Comparison of ENCODE assay signal across 24 cellular contexts in the genomic region with DNA sequence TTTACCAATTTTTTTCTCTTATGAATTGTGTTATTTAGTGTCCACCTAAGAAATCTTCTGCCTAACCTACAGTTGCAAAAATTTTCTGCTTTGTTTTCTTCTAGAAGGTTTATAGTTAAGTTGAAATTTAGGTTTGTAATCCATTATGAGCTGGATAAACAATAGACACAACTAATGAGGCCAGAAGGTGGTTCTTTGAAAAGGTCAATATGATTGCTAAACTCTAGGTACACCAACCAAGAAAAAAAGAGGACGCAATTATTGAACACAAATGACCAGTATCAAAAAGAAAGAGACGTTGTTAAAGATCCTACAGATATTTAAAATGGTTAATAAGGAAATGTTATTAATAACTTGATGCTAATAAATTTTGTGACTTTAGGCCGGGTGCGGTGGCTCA. TPM values are rescaled to one million over a fixed set of nuclear protein-coding genes. Genes with fewer than 3 reads are reported as not detected.
DNase-seq lines count a peak whose midpoint lies in the region; ATAC-seq and TF ChIP-seq lines count a peak whose summit lies in the region.
"Had no signal": no experiment of that assay in that cellular context is flagged by ENCODE, and none has a peak within 500 bp of the region (broad histone marks: within the 10 kb centered on the region; RNA-seq: fewer than 3 reads in every experiment).

No MANE protein-coding gene starts in this region.

- DNase-seq in activated T-cell treated with anti-CD3 and anti-CD28 coated beads, Interleukin-2, amount 50 U/mL, for 72 hours, result no peak
- DNase-seq in activated T-cell treated with anti-CD3 and anti-CD28 coated beads for 4 hours (no peak), chondrocyte (ENCODE audit: low spot score) (no peak), nephron progenitor cell (no peak)
- no peak for DNase-seq in activated naive CD8-positive, alpha-beta T cell treated with anti-CD3 and anti-CD28 coated beads for 36 hours
- no peak for DNase-seq in activated naive CD8-positive, alpha-beta T cell treated with anti-CD3 and anti-CD28 coated beads, Interleukin-2, amount 50 U/mL, for 24 hours
- DNase-seq: AML-193; CD4-positive, alpha-beta T cell; CD8-positive, alpha-beta T cell; COR-L47; DMS 273 treated with DMSO at 0.1 percent for 48 hours; DMS153; DMS53; DMS79; DND-41; GDM1 had no signal

- no peaks in the 10 kb centered on the region for H3K27me3 Mint-ChIP-seq in activated T-cell treated with anti-CD3 and anti-CD28 coated beads, Interleukin-2, amount 50 U/mL, for 72 hours (ENCODE audit: low read depth)
- H3K27me3 Mint-ChIP-seq in activated naive CD8-positive, alpha-beta T cell treated with anti-CD3 and anti-CD28 coated beads for 36 hours, result no peaks in the 10 kb centered on the region
- no peaks in the 10 kb centered on the region for H3K27me3 Mint-ChIP-seq in activated naive CD8-positive, alpha-beta T cell treated with anti-CD3 and anti-CD28 coated beads, Interleukin-2, amount 50 U/mL, for 24 hours
- H3K27me3 Mint-ChIP-seq in chondrocyte (ENCODE audit: low read depth), result no peaks in the 10 kb centered on the region
- H3K27me3 Mint-ChIP-seq in nephron progenitor cell (ENCODE audit: low read depth, poor library complexity), result no peaks in the 10 kb centered on the region
- H3K27me3 Mint-ChIP-seq: B cell; CD4-positive, alpha-beta T cell had no signal

- ATAC-seq in activated T-cell treated with anti-CD3 and anti-CD28 coated beads, Interleukin-2, amount 50 U/mL, for 72 hours (replicated peaks in 1 of 2), result no peak
- ATAC-seq in activated naive CD8-positive, alpha-beta T cell treated with anti-CD3 and anti-CD28 coated beads, Interleukin-2, amount 50 U/mL, for 24 hours, result no peak
- no peak for ATAC-seq in HG02610 (IDR thresholded peaks at IDR 0.05; ENCODE audit: unreplicated experiment)
- ATAC-seq in GM21825 (IDR thresholded peaks at IDR 0.05; ENCODE audit: unreplicated experiment), result no peak
- ATAC-seq: A549; CD8-positive, alpha-beta T cell; GM12878 had no signal

- H3K9me3 Mint-ChIP-seq in activated T-cell treated with anti-CD3 and anti-CD28 coated beads, Interleukin-2, amount 50 U/mL, for 72 hours, result no peaks in the 10 kb centered on the region
- H3K9me3 Mint-ChIP-seq in activated naive CD8-positive, alpha-beta T cell treated with anti-CD3 and anti-CD28 coated beads for 36 hours, result no peaks in the 10 kb centered on the region
- no peaks in the 10 kb centered on the region for H3K9me3 Mint-ChIP-seq in activated naive CD8-positive, alpha-beta T cell treated with anti-CD3 and anti-CD28 coated beads, Interleukin-2, amount 50 U/mL, for 24 hours
- no peaks in the 10 kb centered on the region for H3K9me3 Mint-ChIP-seq in chondrocyte (ENCODE audit: low read depth)
- H3K9me3 Mint-ChIP-seq in nephron progenitor cell, result no peaks in the 10 kb centered on the region
- H3K9me3 Mint-ChIP-seq: CD4-positive, alpha-beta T cell; CD8-positive, alpha-beta T cell had no signal

- H3K4me1 Mint-ChIP-seq in activated T-cell treated with anti-CD3 and anti-CD28 coated beads, Interleukin-2, amount 50 U/mL, for 72 hours (ENCODE audit: low read depth), result peaks cover 1% of the 10 kb centered on the region
- peaks cover 4% of the 10 kb centered on the region for H3K4me1 Mint-ChIP-seq in activated naive CD8-positive, alpha-beta T cell treated with anti-CD3 and anti-CD28 coated beads for 36 hours
- H3K4me1 Mint-ChIP-seq in activated naive CD8-positive, alpha-beta T cell treated with anti-CD3 and anti-CD28 coated beads, Interleukin-2, amount 50 U/mL, for 24 hours, result no peaks in the 10 kb centered on the region
- H3K4me1 Mint-ChIP-seq in chondrocyte (ENCODE audit: low read depth) (peaks cover 3% of the 10 kb centered on the region), nephron progenitor cell (no peaks in the 10 kb centered on the region)
- H3K4me1 Mint-ChIP-seq: B cell had no signal

- TF ChIP-seq CTCF in chondrocyte (IDR thresholded peaks at IDR 0.05), result no peak
- no peak for TF ChIP-seq CTCF in nephron progenitor cell (IDR thresholded peaks at IDR 0.05)

- H3K27ac Mint-ChIP-seq in activated T-cell treated with anti-CD3 and anti-CD28 coated beads, Interleukin-2, amount 50 U/mL, for 72 hours, result peak overlapping the region; percentile 44
- H3K27ac Mint-ChIP-seq in activated naive CD8-positive, alpha-beta T cell treated with anti-CD3 and anti-CD28 coated beads for 36 hours, result peak overlapping the region; percentile 17
- no peak overlapping the region for H3K27ac Mint-ChIP-seq in activated naive CD8-positive, alpha-beta T cell treated with anti-CD3 and anti-CD28 coated beads, Interleukin-2, amount 50 U/mL, for 24 hours
- peak overlapping the region; percentile 45 for H3K27ac Mint-ChIP-seq in chondrocyte (ENCODE audit: unreplicated experiment)
- peak overlapping the region; percentile 3 for H3K27ac Mint-ChIP-seq in nephron progenitor cell
- H3K27ac Mint-ChIP-seq: B cell; CD4-positive, alpha-beta T cell; CD8-positive, alpha-beta T cell had no signal

- peaks cover 9 to 33% of the 10 kb centered on the region in 2 donors for H3K36me3 Mint-ChIP-seq in activated T-cell treated with anti-CD3 and anti-CD28 coated beads, Interleukin-2, amount 50 U/mL, for 72 hours (ENCODE audit: insufficient read depth in 2 of 2)
- H3K36me3 Mint-ChIP-seq in activated naive CD8-positive, alpha-beta T cell treated with anti-CD3 and anti-CD28 coated beads for 36 hours, result peaks cover 26% of the 10 kb centered on the region
- peaks cover 59% of the 10 kb centered on the region for H3K36me3 Mint-ChIP-seq in activated naive CD8-positive, alpha-beta T cell treated with anti-CD3 and anti-CD28 coated beads, Interleukin-2, amount 50 U/mL, for 24 hours (ENCODE audit: low read depth)
- H3K36me3 Mint-ChIP-seq in chondrocyte (ENCODE audit: low read depth) (peaks cover 32% of the 10 kb centered on the region), nephron progenitor cell (ENCODE audit: low read depth) (peaks cover 64% of the 10 kb centered on the region)

- H3K4me3 Mint-ChIP-seq in activated T-cell treated with anti-CD3 and anti-CD28 coated beads, Interleukin-2, amount 50 U/mL, for 72 hours, result no peak overlapping the region
- H3K4me3 Mint-ChIP-seq in activated naive CD8-positive, alpha-beta T cell treated with anti-CD3 and anti-CD28 coated beads for 36 hours, result no peak overlapping the region
- H3K4me3 Mint-ChIP-seq in activated naive CD8-positive, alpha-beta T cell treated with anti-CD3 and anti-CD28 coated beads, Interleukin-2, amount 50 U/mL, for 24 hours, result no peak overlapping the region
- H3K4me3 Mint-ChIP-seq in chondrocyte (ENCODE audit: unreplicated experiment) (no peak overlapping the region), nephron progenitor cell (no peak overlapping the region)
- H3K4me3 Mint-ChIP-seq: B cell; CD4-positive, alpha-beta T cell; CD8-positive, alpha-beta T cell had no signal

RNA-seq across cellular contexts. Expression of gene CHRNA10, which starts 16.2 kb away (rescaled TPM):
- 1 to 10 TPM; 1.9 to 2.8 TPM for total RNA-seq in activated T-cell treated with anti-CD3 and anti-CD28 coated beads, Interleukin-2, amount 50 U/mL, for 72 hours
- total RNA-seq in activated naive CD8-positive, alpha-beta T cell treated with anti-CD3 and anti-CD28 coated beads for 36 hours, result 1 to 10 TPM; 1.0 to 1.5 TPM
- 0.75 to 1.2 TPM (median 0.79 TPM) in 3 replicates for total RNA-seq in chondrocyte

RNA-seq across cellular contexts. Expression of gene ART1, which starts 42.5 kb away (rescaled TPM):
- not detected for total RNA-seq in activated T-cell treated with anti-CD3 and anti-CD28 coated beads, Interleukin-2, amount 50 U/mL, for 72 hours
- not detected for total RNA-seq in activated naive CD8-positive, alpha-beta T cell treated with anti-CD3 and anti-CD28 coated beads for 36 hours
- total RNA-seq in chondrocyte, result not detected in 3 replicates
- total RNA-seq: A172; B cell; CD4-positive, alpha-beta T cell; CD8-positive, alpha-beta T cell; Daoy; G401; GM12878 had no signal

RNA-seq across cellular contexts. Expression of gene ART5, which starts 45.6 kb away (rescaled TPM):
- total RNA-seq in activated T-cell treated with anti-CD3 and anti-CD28 coated beads, Interleukin-2, amount 50 U/mL, for 72 hours, result not detected
- total RNA-seq in activated naive CD8-positive, alpha-beta T cell treated with anti-CD3 and anti-CD28 coated beads for 36 hours, result not detected
- total RNA-seq in chondrocyte, result 0.44 to 0.72 TPM (median 0.67 TPM) in 3 replicates
- total RNA-seq: B cell; CD4-positive, alpha-beta T cell; CD8-positive, alpha-beta T cell; GM12878 had no signal
